In genomic region chr17:74326506-74326905, GRCh38 we compare ENCODE assay signal across 11 cellular contexts. TPM values are rescaled to one million over a fixed set of nuclear protein-coding genes. Genes with fewer than 3 reads are reported as not detected.
DNase-seq lines count a peak whose midpoint lies in the region; ATAC-seq lines count a peak whose summit lies in the region.
"Had no signal": no experiment of that assay in that cellular context is flagged by ENCODE, and none has a peak within 500 bp of the region (broad histone marks: within the 10 kb centered on the region; RNA-seq: fewer than 3 reads in every experiment).

No MANE protein-coding gene starts in this region.

- H3K4me1 Mint-ChIP-seq in activated CD4-positive, alpha-beta T cell treated with anti-CD3 and anti-CD28 coated beads, Interleukin-2, amount 10 ng/mL, durations not matched to agents 7 days and 5 days: peaks cover 38% of the 10 kb centered on the region
- H3K4me1 Mint-ChIP-seq in activated CD4-positive, alpha-beta T cell treated with anti-CD3 and anti-CD28 coated beads for 36 hours: peaks cover 9% of the 10 kb centered on the region
- peaks cover 17% of the 10 kb centered on the region for H3K4me1 Mint-ChIP-seq in activated T-helper 17 cell treated with anti-CD3 and anti-CD28 coated beads, Interleukin-2, amount 50 U/mL, for 72 hours

- no peak for ATAC-seq in activated CD4-positive, alpha-beta T cell treated with anti-CD3 and anti-CD28 coated beads for 36 hours
- no peak for ATAC-seq in activated T-helper 17 cell treated with anti-CD3 and anti-CD28 coated beads, Interleukin-2, amount 50 U/mL, for 72 hours (replicated peaks)
- peak; percentile 20 for ATAC-seq in left lobe of liver

- H3K27me3 ChIP-seq in stomach smooth muscle (ENCODE audit: control insufficient read depth in 1 of 2, insufficient read depth in 2 of 2, low read length in 2 of 2): peaks cover 20 to 24% of the 10 kb centered on the region in 2 donors

- H3K4me1 ChIP-seq in stomach smooth muscle (ENCODE audit: control insufficient read depth, insufficient read depth, low read length): peaks cover 14% of the 10 kb centered on the region
- H3K4me1 ChIP-seq: foreskin keratinocyte had no signal

- POLR2A ChIA-PET in activated CD4-positive, alpha-beta T cell treated with anti-CD3 and anti-CD28 coated beads, Interleukin-2, amount 10 ng/mL, durations not matched to agents 7 days and 5 days (lab: Charles Lee): no interaction called here
- POLR2A ChIA-PET in activated CD4-positive, alpha-beta T cell treated with anti-CD3 and anti-CD28 coated beads for 36 hours (lab: Charles Lee): interaction anchor here (0.6 kb wide), 1 partner anchor 120 kb away, joined by 4 read pairs; no protein-coding TSS in a partner anchor

- peaks cover 30% of the 10 kb centered on the region for H3K27me3 Mint-ChIP-seq in activated CD4-positive, alpha-beta T cell treated with anti-CD3 and anti-CD28 coated beads, Interleukin-2, amount 10 ng/mL, durations not matched to agents 7 days and 5 days
- H3K27me3 Mint-ChIP-seq in activated CD4-positive, alpha-beta T cell treated with anti-CD3 and anti-CD28 coated beads for 36 hours: peaks cover 19% of the 10 kb centered on the region
- H3K27me3 Mint-ChIP-seq in activated T-helper 17 cell treated with anti-CD3 and anti-CD28 coated beads, Interleukin-2, amount 50 U/mL, for 72 hours: no peaks in the 10 kb centered on the region

- peaks cover 5% of the 10 kb centered on the region for H3K36me3 Mint-ChIP-seq in activated CD4-positive, alpha-beta T cell treated with anti-CD3 and anti-CD28 coated beads, Interleukin-2, amount 10 ng/mL, durations not matched to agents 7 days and 5 days (ENCODE audit: low read depth)
- H3K36me3 Mint-ChIP-seq in activated CD4-positive, alpha-beta T cell treated with anti-CD3 and anti-CD28 coated beads for 36 hours (ENCODE audit: low read depth): no peaks in the 10 kb centered on the region
- no peaks in the 10 kb centered on the region for H3K36me3 Mint-ChIP-seq in activated T-helper 17 cell treated with anti-CD3 and anti-CD28 coated beads, Interleukin-2, amount 50 U/mL, for 72 hours (ENCODE audit: low read depth)

- CTCF ChIA-PET in activated CD4-positive, alpha-beta T cell treated with anti-CD3 and anti-CD28 coated beads, Interleukin-2, amount 10 ng/mL, durations not matched to agents 7 days and 5 days (lab: Charles Lee): no interaction called here
- CTCF ChIA-PET in activated CD4-positive, alpha-beta T cell treated with anti-CD3 and anti-CD28 coated beads for 36 hours (lab: Charles Lee): interaction anchor here (0.5 to 0.6 kb wide), 2 partner anchors 42 to 131 kb away, joined by 3 read pairs; no protein-coding TSS in a partner anchor

- DNase-seq in activated CD4-positive, alpha-beta T cell treated with anti-CD3 and anti-CD28 coated beads, Interleukin-2, amount 10 ng/mL, durations not matched to agents 7 days and 5 days: no peak
- no peak for DNase-seq in activated CD4-positive, alpha-beta T cell treated with anti-CD3 and anti-CD28 coated beads for 36 hours
- DNase-seq in left lobe of liver (ENCODE audit: low spot score) (no peak), NCI-H446 treated with DMSO at 0.1 percent for 48 hours (lab: John Stamatoyannopoulos, UW) (no peak), HuH-7 (ENCODE audit: low spot score) (no peak), NCI-H69 (lab: John Stamatoyannopoulos, UW) (no peak)
- DNase-seq: amniotic stem cell, foreskin keratinocyte had no signal

- peak overlapping the region; percentile 42 for H3K27ac Mint-ChIP-seq in activated CD4-positive, alpha-beta T cell treated with anti-CD3 and anti-CD28 coated beads, Interleukin-2, amount 10 ng/mL, durations not matched to agents 7 days and 5 days
- H3K27ac Mint-ChIP-seq in activated CD4-positive, alpha-beta T cell treated with anti-CD3 and anti-CD28 coated beads for 36 hours: no peak overlapping the region
- H3K27ac Mint-ChIP-seq in activated T-helper 17 cell treated with anti-CD3 and anti-CD28 coated beads, Interleukin-2, amount 50 U/mL, for 72 hours: no peak overlapping the region

- H3K9ac ChIP-seq in stomach smooth muscle (ENCODE audit: low read length in 2 of 2): no peak overlapping the region

- no peak overlapping the region for H3K27ac ChIP-seq in stomach smooth muscle (ENCODE audit: low read length)
- H3K27ac ChIP-seq: foreskin keratinocyte had no signal

- intact Hi-C loops in activated CD4-positive, alpha-beta T cell treated with anti-CD3 and anti-CD28 coated beads for 36 hours (cut with DNase I, micrococcal nuclease): no loop called here

- H3K4me3 ChIP-seq in stomach smooth muscle (ENCODE audit: low read length in 2 of 2): peak overlapping the region; percentile 65 to 70

- H3K36me3 ChIP-seq in stomach smooth muscle (ENCODE audit: control insufficient read depth in 2 of 2, insufficient read depth in 2 of 2, low read length in 2 of 2): no peaks in the 10 kb centered on the region

- peak overlapping the region; percentile 6 for H3K4me3 Mint-ChIP-seq in activated CD4-positive, alpha-beta T cell treated with anti-CD3 and anti-CD28 coated beads, Interleukin-2, amount 10 ng/mL, durations not matched to agents 7 days and 5 days
- H3K4me3 Mint-ChIP-seq in activated CD4-positive, alpha-beta T cell treated with anti-CD3 and anti-CD28 coated beads for 36 hours: no peak overlapping the region
- peak overlapping the region; percentile 54 for H3K4me3 Mint-ChIP-seq in activated T-helper 17 cell treated with anti-CD3 and anti-CD28 coated beads, Interleukin-2, amount 50 U/mL, for 72 hours

- H3K9me3 Mint-ChIP-seq in activated CD4-positive, alpha-beta T cell treated with anti-CD3 and anti-CD28 coated beads, Interleukin-2, amount 10 ng/mL, durations not matched to agents 7 days and 5 days: peaks cover 3% of the 10 kb centered on the region
- H3K9me3 Mint-ChIP-seq in activated CD4-positive, alpha-beta T cell treated with anti-CD3 and anti-CD28 coated beads for 36 hours (ENCODE audit: low read depth): no peaks in the 10 kb centered on the region
- no peaks in the 10 kb centered on the region for H3K9me3 Mint-ChIP-seq in activated T-helper 17 cell treated with anti-CD3 and anti-CD28 coated beads, Interleukin-2, amount 50 U/mL, for 72 hours

- no peaks in the 10 kb centered on the region for H3K9me3 ChIP-seq in stomach smooth muscle (ENCODE audit: control insufficient read depth in 2 of 2, low read length in 2 of 2)

RNA-seq across cellular contexts. Expression of gene KIF19, which starts 0.5 kb away (rescaled TPM):
- total RNA-seq in activated CD4-positive, alpha-beta T cell treated with anti-CD3 and anti-CD28 coated beads, Interleukin-2, amount 10 ng/mL, durations not matched to agents 7 days and 5 days: under 1 TPM; 0.69 to 0.79 TPM
- under 1 TPM in 1 of 2 experiments, not detected in 1; 0.11 TPM for total RNA-seq in activated CD4-positive, alpha-beta T cell treated with anti-CD3 and anti-CD28 coated beads for 36 hours
- under 1 TPM; 0.11 to 0.53 TPM for total RNA-seq in activated T-helper 17 cell treated with anti-CD3 and anti-CD28 coated beads, Interleukin-2, amount 50 U/mL, for 72 hours
- 0.58 TPM for total RNA-seq in left lobe of liver
- total RNA-seq: NCI-H460 had no signal

RNA-seq across cellular contexts. Expression of gene BTBD17, which starts 35.2 kb away (rescaled TPM):
- total RNA-seq in activated CD4-positive, alpha-beta T cell treated with anti-CD3 and anti-CD28 coated beads, Interleukin-2, amount 10 ng/mL, durations not matched to agents 7 days and 5 days: not detected
- total RNA-seq in activated CD4-positive, alpha-beta T cell treated with anti-CD3 and anti-CD28 coated beads for 36 hours: not detected
- total RNA-seq in activated T-helper 17 cell treated with anti-CD3 and anti-CD28 coated beads, Interleukin-2, amount 50 U/mL, for 72 hours: not detected
- total RNA-seq in left lobe of liver: not detected
- total RNA-seq: foreskin keratinocyte, NCI-H460 had no signal

RNA-seq across cellular contexts. Expression of gene GPR142, which starts 40.8 kb away (rescaled TPM):
- total RNA-seq in activated CD4-positive, alpha-beta T cell treated with anti-CD3 and anti-CD28 coated beads, Interleukin-2, amount 10 ng/mL, durations not matched to agents 7 days and 5 days: not detected
- total RNA-seq in activated CD4-positive, alpha-beta T cell treated with anti-CD3 and anti-CD28 coated beads for 36 hours: not detected
- total RNA-seq in activated T-helper 17 cell treated with anti-CD3 and anti-CD28 coated beads, Interleukin-2, amount 50 U/mL, for 72 hours: not detected
- not detected for total RNA-seq in left lobe of liver
- total RNA-seq: foreskin keratinocyte, NCI-H460 had no signal

RNA-seq across cellular contexts. Expression of gene DNAI2, which starts 52.5 kb away (rescaled TPM):
- 1 to 10 TPM; 1.2 to 1.3 TPM for total RNA-seq in activated CD4-positive, alpha-beta T cell treated with anti-CD3 and anti-CD28 coated beads, Interleukin-2, amount 10 ng/mL, durations not matched to agents 7 days and 5 days
- total RNA-seq in activated CD4-positive, alpha-beta T cell treated with anti-CD3 and anti-CD28 coated beads for 36 hours: under 1 TPM; 0.14 to 0.49 TPM
- total RNA-seq in activated T-helper 17 cell treated with anti-CD3 and anti-CD28 coated beads, Interleukin-2, amount 50 U/mL, for 72 hours: 1 to 10 TPM in 1 of 2 donors, under 1 TPM in 1; 0.19 to 1.6 TPM
- total RNA-seq in left lobe of liver: not detected
- total RNA-seq: foreskin keratinocyte, NCI-H460 had no signal
